In the genomic region with DNA sequence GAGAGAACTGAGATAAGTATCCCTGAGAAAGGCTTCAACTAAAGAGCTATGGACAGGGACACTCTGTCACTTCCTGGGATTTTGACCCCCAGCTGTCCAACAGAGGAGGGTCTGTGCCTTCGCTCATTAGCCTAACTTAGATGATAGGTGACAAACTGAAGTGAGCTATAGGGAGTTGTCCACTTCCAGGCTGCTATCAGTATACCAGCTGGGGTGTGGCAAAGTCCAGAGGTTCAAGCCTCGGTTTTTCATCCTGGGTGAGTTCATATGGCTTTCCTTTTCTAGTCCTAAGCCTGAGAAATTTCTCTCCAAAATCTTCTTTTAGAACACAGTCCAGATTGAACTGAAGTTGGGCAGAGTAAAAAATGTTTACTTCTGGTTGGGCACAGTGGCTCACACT, we compare ENCODE assay signal across 17 cellular contexts.
"Had no signal": no experiment of that assay in that cellular context is flagged by ENCODE, and none has a peak within 500 bp of the region (broad histone marks: within the 10 kb centered on the region; RNA-seq: fewer than 3 reads in every experiment).

No MANE protein-coding gene starts in this region.

- H3K27me3 ChIP-seq: gastrocnemius medialis, tibial nerve, vagina had no signal

- H3K79me2 ChIP-seq: parathyroid adenoma had no signal

- H3K36me3 ChIP-seq: gastrocnemius medialis, neural progenitor cell, thoracic aorta, tibial nerve, vagina had no signal

- H2AFZ ChIP-seq: neural progenitor cell, parathyroid adenoma had no signal

- H3K4me1 ChIP-seq: gastrocnemius medialis, parathyroid adenoma had no signal

- H3K4me2 ChIP-seq: neural progenitor cell had no signal

- H3K9ac ChIP-seq: neural progenitor cell, parathyroid adenoma had no signal

- H3K27ac ChIP-seq: gastrocnemius medialis, neural progenitor cell, parathyroid adenoma, thoracic aorta, tibial nerve, vagina had no signal

- ATAC-seq: effector memory CD8-positive, alpha-beta T cell; gastrocnemius medialis; left lobe of liver; naive thymus-derived CD4-positive, alpha-beta T cell; sciatic nerve; stimulated activated naive B cell treated with anti-CD40 and anti-IgM and Interleukin-4, amounts not matched to agents 10 μg/mL and 1 μg/mL and 100 μg/mL, for 72 hours had no signal

- H3K9me3 ChIP-seq: gastrocnemius medialis, thoracic aorta, tibial nerve, vagina had no signal

- DNase-seq: effector memory CD8-positive, alpha-beta T cell; gastrocnemius medialis; head of caudate nucleus; mesenchymal stem cell; naive thymus-derived CD4-positive, alpha-beta T cell; stimulated activated CD4-positive, alpha-beta T cell treated with anti-CD3 and anti-CD28 coated beads, Interleukin-4, amount 100 ng/mL, for 4 hours; stimulated activated naive B cell treated with anti-CD40 and anti-IgM and Interleukin-4, amounts not matched to agents 10 μg/mL and 1 μg/mL and 100 μg/mL, for 72 hours had no signal

- FAIRE-seq: colon, endometrium, keratinocyte had no signal

- H3K4me3 ChIP-seq: gastrocnemius medialis, neural progenitor cell, thoracic aorta, tibial nerve, vagina had no signal
